ENCODE assay signal across 19 cellular contexts in genomic region chr14:60819575-60819974, GRCh38.
"Had no signal": no experiment of that assay in that cellular context is flagged by ENCODE, and none has a peak within 500 bp of the region (broad histone marks: within the 10 kb centered on the region; RNA-seq: fewer than 3 reads in every experiment).

No MANE protein-coding gene starts in this region.

- H3K36me3 ChIP-seq: ovary, thyroid gland, uterus had no signal

- H3K27ac ChIP-seq: epithelial cell of prostate, esophagus muscularis mucosa, gastroesophageal sphincter, ovary, suprapubic skin, thyroid gland, uterus had no signal

- H3K27me3 ChIP-seq: esophagus muscularis mucosa, gastroesophageal sphincter, ovary, suprapubic skin, thyroid gland, uterus had no signal

- H3K4me3 ChIP-seq: esophagus muscularis mucosa, gastroesophageal sphincter, ovary, suprapubic skin, thyroid gland, uterus had no signal

- H3K4me1 ChIP-seq: esophagus muscularis mucosa, gastroesophageal sphincter, suprapubic skin, thyroid gland, uterus had no signal

- H3K9me3 ChIP-seq: esophagus muscularis mucosa, gastroesophageal sphincter, ovary, suprapubic skin, thyroid gland, uterus had no signal

- ATAC-seq: effector memory CD8-positive, alpha-beta T cell; gastroesophageal sphincter; left cardiac atrium; natural killer cell; right cardiac atrium; stimulated activated effector memory CD8-positive, alpha-beta T cell treated with anti-CD3 and anti-CD28 coated beads, Interleukin-12 subunit alpha, Interleukin-12 subunit beta, amount 100 ng/mL, for 72 hours; stimulated activated naive CD8-positive, alpha-beta T cell treated with anti-CD3 and anti-CD28 coated beads, Interleukin-15, Interleukin-2, amounts not matched to agents 100 U/mL and 50 U/mL, for 24 hours had no signal

- DNase-seq: effector memory CD8-positive, alpha-beta T cell; glutamatergic neuron; immature natural killer cell; kidney; left cardiac atrium; mammary epithelial cell; natural killer cell; ovary; right cardiac atrium; stimulated activated CD4-positive, alpha-beta T cell treated with anti-CD3 and anti-CD28 coated beads, Interleukin-4, amount 100 ng/mL, for 1 hour; stimulated activated CD8-positive, alpha-beta memory T cell treated with anti-CD3 and anti-CD28 coated beads, Interleukin-4, amount 100 ng/mL, for 48 hours; stimulated activated naive CD8-positive, alpha-beta T cell treated with anti-CD3 and anti-CD28 coated beads, Interleukin-15, Interleukin-2, amounts not matched to agents 100 U/mL and 50 U/mL, for 24 hours; thyroid gland; uterus had no signal
